In the genomic region with DNA sequence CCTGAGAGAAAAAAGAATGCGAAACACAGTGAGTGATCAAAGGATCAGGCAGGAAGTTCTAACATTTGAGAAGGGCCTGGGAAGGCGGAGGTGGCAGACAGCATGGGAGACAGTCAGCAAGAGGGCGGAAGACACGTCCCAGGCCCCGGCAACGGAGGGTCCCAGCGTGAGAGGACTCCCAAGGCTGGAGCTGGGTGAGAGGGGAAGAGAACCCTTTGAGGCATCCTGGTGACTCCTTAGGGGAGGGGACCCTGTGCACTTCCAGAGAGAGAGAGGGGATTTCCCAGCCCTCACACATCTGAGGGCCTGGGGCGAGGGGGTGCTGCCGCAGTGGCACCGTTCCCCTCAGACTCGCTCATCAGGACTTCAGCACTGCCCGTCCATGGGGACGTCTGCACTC, we compare ENCODE assay signal across 23 cellular contexts.
DNase-seq lines count a peak whose midpoint lies in the region; ATAC-seq and TF ChIP-seq lines count a peak whose summit lies in the region.
"Had no signal": no experiment of that assay in that cellular context is flagged by ENCODE, and none has a peak within 500 bp of the region (broad histone marks: within the 10 kb centered on the region; RNA-seq: fewer than 3 reads in every experiment).

No MANE protein-coding gene starts in this region.

- H3K9me3 ChIP-seq in right atrium auricular region (no peaks in the 10 kb centered on the region), heart left ventricle (no peaks in the 10 kb centered on the region), SK-N-MC (ENCODE audit: low read depth, low read length) (no peaks in the 10 kb centered on the region)
- H3K9me3 ChIP-seq: SK-N-SH, tibial nerve had no signal

- WGBS in heart left ventricle, 4 donors: 75 to 81% (median 77%) methylated on average over 8 to 13 of the region's 13 CpGs

- H3K4me1 ChIP-seq in right atrium auricular region: no peaks in the 10 kb centered on the region
- H3K4me1 ChIP-seq in heart left ventricle: no peaks in the 10 kb centered on the region
- H3K4me1 ChIP-seq: tibial nerve had no signal

- TF ChIP-seq CTCF in right atrium auricular region (IDR thresholded peaks at IDR 0.05): no peak
- no peak for TF ChIP-seq CTCF in heart left ventricle (IDR thresholded peaks at IDR 0.05)
- TF ChIP-seq CTCF in nephron (IDR thresholded peaks at IDR 0.05; ENCODE audit: unreplicated experiment in 3 of 3): no peak

- peaks cover 27% of the 10 kb centered on the region for H3K27me3 Mint-ChIP-seq in central memory CD8-positive, alpha-beta T cell
- H3K27me3 Mint-ChIP-seq in nephron (ENCODE audit: low read depth): peaks cover 9% of the 10 kb centered on the region
- H3K27me3 Mint-ChIP-seq: activated CD4-positive, alpha-beta memory T cell treated with anti-CD3 and anti-CD28 coated beads, Interleukin-2, amount 10 ng/mL, durations not matched to agents 7 days and 5 days; CD8-positive, alpha-beta memory T cell; memory B cell had no signal

- peak overlapping the region; percentile 6 for H3K27ac Mint-ChIP-seq in central memory CD8-positive, alpha-beta T cell (ENCODE audit: low read depth)
- H3K27ac Mint-ChIP-seq in nephron: peak overlapping the region in 2 of 3 experiments; percentile 1 to 32
- H3K27ac Mint-ChIP-seq: activated CD4-positive, alpha-beta memory T cell treated with anti-CD3 and anti-CD28 coated beads, Interleukin-2, amount 10 ng/mL, durations not matched to agents 7 days and 5 days; memory B cell; T-helper 2 cell treated with Interferon-gamma antibody and Interleukin-4, amounts not matched to agents 5 μg/mL and 100 μg/mL, for 36 hours had no signal

- no peaks in the 10 kb centered on the region for H3K9me3 Mint-ChIP-seq in central memory CD8-positive, alpha-beta T cell
- no peaks in the 10 kb centered on the region for H3K9me3 Mint-ChIP-seq in nephron
- H3K9me3 Mint-ChIP-seq: CD8-positive, alpha-beta memory T cell; memory B cell; T-helper 2 cell treated with Interferon-gamma antibody and Interleukin-4, amounts not matched to agents 5 μg/mL and 100 μg/mL, for 36 hours had no signal

- H3K27me3 ChIP-seq in right atrium auricular region: no peaks in the 10 kb centered on the region
- peaks cover 0 to 26% (median 0%) of the 10 kb centered on the region in 9 donors for H3K27me3 ChIP-seq in heart left ventricle
- H3K27me3 ChIP-seq: tibial nerve had no signal

- no peak overlapping the region for H3K9ac ChIP-seq in SK-N-MC (ENCODE audit: insufficient read length)
- H3K9ac ChIP-seq: SK-N-SH had no signal

- peaks cover 10% of the 10 kb centered on the region for H3K36me3 Mint-ChIP-seq in central memory CD8-positive, alpha-beta T cell (ENCODE audit: insufficient read depth)
- peaks cover 6% of the 10 kb centered on the region for H3K36me3 Mint-ChIP-seq in nephron (ENCODE audit: low read depth)
- H3K36me3 Mint-ChIP-seq: CD8-positive, alpha-beta memory T cell; memory B cell had no signal

- no peak overlapping the region for H3K4me3 Mint-ChIP-seq in central memory CD8-positive, alpha-beta T cell
- no peak overlapping the region for H3K4me3 Mint-ChIP-seq in nephron
- H3K4me3 Mint-ChIP-seq: activated CD4-positive, alpha-beta memory T cell treated with anti-CD3 and anti-CD28 coated beads, Interleukin-2, amount 10 ng/mL, durations not matched to agents 7 days and 5 days; CD8-positive, alpha-beta memory T cell; memory B cell; T-helper 2 cell treated with Interferon-gamma antibody and Interleukin-4, amounts not matched to agents 5 μg/mL and 100 μg/mL, for 36 hours had no signal

- TF ChIP-seq POLR2A in heart left ventricle (IDR thresholded peaks at IDR 0.05): no peak

- peaks cover 6% of the 10 kb centered on the region for H3K4me1 Mint-ChIP-seq in central memory CD8-positive, alpha-beta T cell
- no peaks in the 10 kb centered on the region for H3K4me1 Mint-ChIP-seq in nephron
- H3K4me1 Mint-ChIP-seq: activated CD4-positive, alpha-beta memory T cell treated with anti-CD3 and anti-CD28 coated beads, Interleukin-2, amount 10 ng/mL, durations not matched to agents 7 days and 5 days; memory B cell had no signal

- H3K36me3 ChIP-seq in right atrium auricular region (no peaks in the 10 kb centered on the region), heart left ventricle (no peaks in the 10 kb centered on the region), SK-N-MC (ENCODE audit: insufficient read depth, low read length) (no peaks in the 10 kb centered on the region)
- H3K36me3 ChIP-seq: tibial nerve had no signal

- H3K27ac ChIP-seq in right atrium auricular region (no peak overlapping the region), heart left ventricle (no peak overlapping the region), SK-N-MC (peak overlapping the region; percentile 61; the same call in 1 of the 2 replicates)
- H3K27ac ChIP-seq: epithelial cell of prostate, skin epidermis, tibial nerve, VCaP had no signal

- H3K4me3 ChIP-seq in right atrium auricular region: no peak overlapping the region
- no peak overlapping the region for H3K4me3 ChIP-seq in heart left ventricle
- H3K4me3 ChIP-seq in SK-N-MC: no peak overlapping the region
- H3K4me3 ChIP-seq: skin epidermis, tibial nerve had no signal

- no peak for ATAC-seq in heart left ventricle
- ATAC-seq in central memory CD8-positive, alpha-beta T cell (replicated peaks; ENCODE audit: extremely low read depth, poor library complexity, severe bottlenecking): no peak

- DNase-seq in right atrium auricular region (ENCODE audit: low spot score) (peak; percentile 21), heart left ventricle (no peak), SK-N-MC (ENCODE audit: low read depth, low spot score) (no peak), CD1c-positive myeloid dendritic cell (ENCODE audit: extremely low spot score) (no peak), NCI-H82 (lab: John Stamatoyannopoulos, UW) (no peak)
- no peak for DNase-seq in central memory CD8-positive, alpha-beta T cell (ENCODE audit: low spot score in 2 of 2)
- DNase-seq: activated CD4-positive, alpha-beta memory T cell treated with anti-CD3 and anti-CD28 coated beads, Interleukin-2, amount 10 ng/mL, durations not matched to agents 7 days and 5 days; cerebellar nuclear complex; IMR-90; NCI-H1105 treated with DMSO at 0.1 percent for 48 hours; NCI-H2029; NCI-H2227 treated with DMSO at 0.1 percent for 48 hours; occipital lobe; RPMI8226; SK-N-SH had no signal

- intact Hi-C loops in heart left ventricle (cut with DNase I): no loop called here
